22 cellular contexts compared by ENCODE assay signal in the genomic region with DNA sequence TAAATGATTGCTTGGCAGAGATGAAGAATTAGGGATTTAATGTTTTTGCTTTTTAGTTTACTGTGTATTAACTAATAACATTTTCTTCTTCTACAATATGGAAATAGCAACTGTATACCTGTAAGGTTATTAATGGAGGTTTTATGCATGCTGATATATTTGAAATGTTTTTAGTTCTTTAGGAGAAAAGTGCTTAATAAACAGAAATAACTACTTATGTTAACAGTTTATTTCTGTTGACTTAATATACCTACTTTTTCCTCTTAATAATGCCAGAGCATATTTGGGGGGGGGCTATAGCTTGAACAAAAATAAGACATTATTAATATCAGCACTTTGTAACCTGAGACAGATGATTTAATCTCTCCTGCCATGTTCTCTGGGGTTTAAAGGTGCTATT.
"Had no signal": no experiment of that assay in that cellular context is flagged by ENCODE, and none has a peak within 500 bp of the region (broad histone marks: within the 10 kb centered on the region; RNA-seq: fewer than 3 reads in every experiment).

No MANE protein-coding gene starts in this region.

- H3K36me3 Mint-ChIP-seq: mesothelial cell of epicardium, naive B cell had no signal

- H3K27ac ChIP-seq: coronary artery, dorsolateral prefrontal cortex, esophagus muscularis mucosa, foreskin keratinocyte, gastroesophageal sphincter, heart left ventricle, left lung, lower lobe of right lung had no signal

- H3K36me3 ChIP-seq: left lung, lower lobe of right lung had no signal

- H3K27me3 ChIP-seq: dorsolateral prefrontal cortex, esophagus muscularis mucosa, foreskin keratinocyte, gastroesophageal sphincter, heart left ventricle, left lung had no signal

- H3K4me3 Mint-ChIP-seq: mesothelial cell of epicardium, naive B cell had no signal

- DNase-seq: dermis blood vessel endothelial cell; dorsolateral prefrontal cortex; effector CD4-positive, alpha-beta T cell; effector memory CD4-positive, alpha-beta T cell; foreskin keratinocyte; heart left ventricle; hippocampal formation; left cardiac atrium; left lung; left ventricle myocardium superior; lower lobe of right lung; mesenchymal stem cell; mucosa of descending colon; naive B cell had no signal

- H3K4me1 ChIP-seq: gastroesophageal sphincter, left lung, lower lobe of right lung had no signal

- H3K27ac Mint-ChIP-seq: mesothelial cell of epicardium, naive B cell had no signal

- H3K9me3 ChIP-seq: esophagus muscularis mucosa, gastroesophageal sphincter, heart left ventricle, left lung, lower lobe of right lung, mucosa of descending colon had no signal

- ATAC-seq: foreskin keratinocyte, gastroesophageal sphincter, heart left ventricle, left cardiac atrium, left lung, left ventricle myocardium superior, lower lobe of right lung, mucosa of descending colon had no signal

- H3K4me1 Mint-ChIP-seq: mesothelial cell of epicardium, naive B cell had no signal

- FAIRE-seq: colon, endothelial cell of umbilical vein, islet of Langerhans, keratinocyte had no signal

- H3K4me3 ChIP-seq: coronary artery, dorsolateral prefrontal cortex, esophagus muscularis mucosa, gastroesophageal sphincter, heart left ventricle, left lung, lower lobe of right lung, mucosa of descending colon had no signal

- H3K9me3 Mint-ChIP-seq: mesothelial cell of epicardium, naive B cell had no signal
